Comparison of ENCODE assay signal across 10 cellular contexts in the genomic region with DNA sequence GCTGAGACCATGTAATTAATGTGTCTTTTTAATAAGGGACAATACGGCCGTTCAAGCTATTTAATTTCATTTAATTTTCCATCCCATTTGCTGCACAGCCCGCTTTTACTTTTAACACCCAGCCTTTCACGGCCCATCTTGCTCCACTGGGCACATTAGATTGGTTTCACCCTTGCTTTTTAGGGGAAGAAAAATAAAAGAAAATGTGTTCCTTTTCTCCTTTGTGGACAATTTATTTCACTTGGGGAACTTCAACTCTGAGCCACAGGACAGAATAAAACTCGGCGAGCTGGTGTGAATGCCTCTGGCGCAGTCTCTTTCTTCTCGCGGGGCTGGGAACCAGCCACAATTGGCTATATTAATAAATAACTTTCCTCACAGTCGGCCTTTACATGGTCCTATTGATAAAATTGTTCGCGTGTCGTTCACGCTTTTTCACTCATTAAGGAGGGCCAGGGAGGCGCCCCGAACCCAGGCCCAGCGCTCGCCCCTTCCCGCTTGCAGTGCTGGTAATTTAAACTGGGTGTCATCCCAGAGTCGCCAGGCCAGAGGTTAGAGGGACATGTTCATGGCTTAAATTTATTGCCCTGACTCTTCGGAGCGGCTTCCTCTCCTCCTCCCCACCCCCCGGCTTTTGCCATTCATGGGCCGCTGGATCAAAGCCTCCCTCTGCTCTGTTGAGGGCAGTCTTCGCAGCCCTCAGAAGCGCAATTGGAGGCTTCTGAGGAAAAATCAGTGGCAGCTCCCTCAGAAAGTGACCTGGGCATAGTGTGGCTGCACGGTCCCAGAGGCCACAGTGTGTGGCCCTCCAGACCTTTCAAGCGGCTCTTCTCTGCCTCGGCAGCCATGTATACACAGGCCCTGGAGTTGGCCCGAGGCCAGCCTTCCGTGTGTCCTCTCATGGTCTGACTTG. TPM values are rescaled to one million over a fixed set of nuclear protein-coding genes. Genes with fewer than 3 reads are reported as not detected.
A peak's percentile ranks its signal among the peaks of the same experiment; 100 is the strongest.
DNase-seq lines count a peak whose midpoint lies in the region; ATAC-seq, FAIRE-seq and TF ChIP-seq lines count a peak whose summit lies in the region.
"Had no signal": no experiment of that assay in that cellular context is flagged by ENCODE, and none has a peak within 500 bp of the region (broad histone marks: within the 10 kb centered on the region; RNA-seq: fewer than 3 reads in every experiment).

No MANE protein-coding gene starts in this region.

- no peak for TF ChIP-seq EP300 in suprapubic skin (IDR thresholded peaks at IDR 0.05)

- dilution Hi-C loops in keratinocyte (cut with MboI; ENCODE audit: extremely low pct_ligation_motif_present, low sequenced_read_pairs), result no loop called here

- ATAC-seq in left lobe of liver, result no peak
- ATAC-seq: PC-3 had no signal

- peaks cover 6% of the 10 kb centered on the region for H3K4me1 ChIP-seq in keratinocyte (ENCODE audit: control insufficient read depth, extremely low read depth, insufficient read depth, low read length)
- peaks cover 45% of the 10 kb centered on the region for H3K4me1 ChIP-seq in suprapubic skin

- no peaks in the 10 kb centered on the region for H3K79me2 ChIP-seq in keratinocyte (ENCODE audit: control insufficient read depth, insufficient read depth, low read length)

- TF ChIP-seq POLR2A in suprapubic skin (IDR thresholded peaks at IDR 0.05), result no peak

- H3K4me2 ChIP-seq in keratinocyte (ENCODE audit: control insufficient read depth, extremely low read depth, insufficient read depth, low read depth, low read length), result peak overlapping the region; percentile 57

- peak overlapping the region; percentile 52 for H3K27ac Mint-ChIP-seq in activated naive CD4-positive, alpha-beta T cell treated with anti-CD3 and anti-CD28 coated beads, Interleukin-2, amount 10 ng/mL, durations not matched to agents 7 days and 5 days
- peak overlapping the region; percentile 61 for H3K27ac Mint-ChIP-seq in activated T-helper 1 cell treated with anti-CD3 and anti-CD28 coated beads, Interleukin-12 subunit alpha, Interleukin-12 subunit beta, Interleukin-2, Interleukin-4 antibody, amounts not matched to agents 30 ng/mL and 10 ng/mL and 1 ng/mL, durations not matched to agents 14 hours and 24 hours and 36 hours

- TF ChIP-seq CTCF in keratinocyte (optimal IDR thresholded peaks at IDR 0.05 in 1 of 3, IDR thresholded peaks at IDR 0.05 in 1 of 3, conservative IDR thresholded peaks at IDR 0.05 in 1 of 3; ENCODE audit: extremely low read depth in 1 of 3, insufficient read depth in 2 of 3, low read length in 3 of 3), result no peak
- no peak for TF ChIP-seq CTCF in suprapubic skin (IDR thresholded peaks at IDR 0.05)

- 21% methylated on average over 23 of the region's 31 CpGs for WGBS in suprapubic skin

- H3K27me3 Mint-ChIP-seq in activated naive CD4-positive, alpha-beta T cell treated with anti-CD3 and anti-CD28 coated beads, Interleukin-2, amount 10 ng/mL, durations not matched to agents 7 days and 5 days, result peaks cover 97% of the 10 kb centered on the region
- H3K27me3 Mint-ChIP-seq in activated T-helper 1 cell treated with anti-CD3 and anti-CD28 coated beads, Interleukin-12 subunit alpha, Interleukin-12 subunit beta, Interleukin-2, Interleukin-4 antibody, amounts not matched to agents 30 ng/mL and 10 ng/mL and 1 ng/mL, durations not matched to agents 14 hours and 24 hours and 36 hours (ENCODE audit: insufficient read depth), result peaks cover 84% of the 10 kb centered on the region

- peaks cover 8% of the 10 kb centered on the region for H3K36me3 Mint-ChIP-seq in activated naive CD4-positive, alpha-beta T cell treated with anti-CD3 and anti-CD28 coated beads, Interleukin-2, amount 10 ng/mL, durations not matched to agents 7 days and 5 days
- H3K36me3 Mint-ChIP-seq in activated T-helper 1 cell treated with anti-CD3 and anti-CD28 coated beads, Interleukin-12 subunit alpha, Interleukin-12 subunit beta, Interleukin-2, Interleukin-4 antibody, amounts not matched to agents 30 ng/mL and 10 ng/mL and 1 ng/mL, durations not matched to agents 14 hours and 24 hours and 36 hours (ENCODE audit: low read depth), result peaks cover 6% of the 10 kb centered on the region

- CTCF ChIA-PET in activated naive CD4-positive, alpha-beta T cell treated with anti-CD3 and anti-CD28 coated beads, Interleukin-2, amount 10 ng/mL, durations not matched to agents 7 days and 5 days (lab: Charles Lee), result interaction anchor here (0.6 to 1.7 kb wide), 5 partner anchors 11 to 136 kb away, joined by 3 to 4 read pairs (median 3); no protein-coding TSS in a partner anchor

- intact Hi-C loops in activated T-helper 1 cell treated with anti-CD3 and anti-CD28 coated beads, Interleukin-12 subunit alpha, Interleukin-12 subunit beta, Interleukin-2, Interleukin-4 antibody, amounts not matched to agents 30 ng/mL and 10 ng/mL and 1 ng/mL, durations not matched to agents 14 hours and 24 hours and 36 hours (cut with micrococcal nuclease), result loop anchor here (1.0 kb wide), 1 partner anchor 10 kb away; no protein-coding TSS in a partner anchor

- no peak overlapping the region for H3K9ac ChIP-seq in keratinocyte (ENCODE audit: control insufficient read depth, extremely low read depth, insufficient read depth, low read length)

- H3K4me3 ChIP-seq in keratinocyte (ENCODE audit: control insufficient read depth in 2 of 3, extremely low read depth in 1 of 3, insufficient read depth in 2 of 3, low read depth in 1 of 3, low read length in 3 of 3), result no peak overlapping the region
- peak overlapping the region; percentile 46 for H3K4me3 ChIP-seq in suprapubic skin

- peak overlapping the region; percentile 21 for H3K4me3 Mint-ChIP-seq in activated naive CD4-positive, alpha-beta T cell treated with anti-CD3 and anti-CD28 coated beads, Interleukin-2, amount 10 ng/mL, durations not matched to agents 7 days and 5 days
- H3K4me3 Mint-ChIP-seq in activated T-helper 1 cell treated with anti-CD3 and anti-CD28 coated beads, Interleukin-12 subunit alpha, Interleukin-12 subunit beta, Interleukin-2, Interleukin-4 antibody, amounts not matched to agents 30 ng/mL and 10 ng/mL and 1 ng/mL, durations not matched to agents 14 hours and 24 hours and 36 hours, result no peak overlapping the region

- peaks cover 31% of the 10 kb centered on the region for H3K4me1 Mint-ChIP-seq in activated naive CD4-positive, alpha-beta T cell treated with anti-CD3 and anti-CD28 coated beads, Interleukin-2, amount 10 ng/mL, durations not matched to agents 7 days and 5 days
- H3K4me1 Mint-ChIP-seq in activated T-helper 1 cell treated with anti-CD3 and anti-CD28 coated beads, Interleukin-12 subunit alpha, Interleukin-12 subunit beta, Interleukin-2, Interleukin-4 antibody, amounts not matched to agents 30 ng/mL and 10 ng/mL and 1 ng/mL, durations not matched to agents 14 hours and 24 hours and 36 hours (ENCODE audit: low read depth), result peaks cover 38% of the 10 kb centered on the region

- no peaks in the 10 kb centered on the region for H3K9me1 ChIP-seq in keratinocyte (ENCODE audit: control insufficient read depth, extremely low read depth, insufficient read depth, low read length)

- H3K27ac ChIP-seq in keratinocyte (ENCODE audit: control insufficient read depth, insufficient read depth, low read length) (no peak overlapping the region), suprapubic skin (no peak overlapping the region)
- H3K27ac ChIP-seq: C4-2B had no signal

- DNase-seq in activated naive CD4-positive, alpha-beta T cell treated with anti-CD3 and anti-CD28 coated beads, Interleukin-2, amount 10 ng/mL, durations not matched to agents 7 days and 5 days, result no peak
- DNase-seq in activated naive CD4-positive, alpha-beta T cell treated with Interleukin-2 at 50 U/mL for 16 hours, result no peak
- no peak for DNase-seq in activated T-helper 1 cell treated with anti-CD3 and anti-CD28 coated beads, Interleukin-12 subunit alpha, Interleukin-12 subunit beta, Interleukin-2, Interleukin-4 antibody, amounts not matched to agents 30 ng/mL and 10 ng/mL and 1 ng/mL, durations not matched to agents 14 hours and 24 hours and 36 hours (ENCODE audit: low spot score)
- DNase-seq in keratinocyte (ENCODE audit: low read depth, low spot score) (no peak), suprapubic skin (ENCODE audit: low spot score in 2 of 2) (no peak), inferior parietal cortex (ENCODE audit: extremely low spot score) (no peak), left lobe of liver (ENCODE audit: low spot score) (no peak)
- DNase-seq in stimulated activated CD4-positive, alpha-beta T cell treated with anti-CD3 and anti-CD28 coated beads, Interleukin-4, amount 100 ng/mL, for 1 hour, result no peak
- DNase-seq: PC-3 had no signal

- H3K27me3 ChIP-seq in keratinocyte (ENCODE audit: control insufficient read depth, extremely low read depth, insufficient read depth, low read length) (peaks cover 97% of the 10 kb centered on the region), suprapubic skin (peaks cover 100% of the 10 kb centered on the region)

- no peak overlapping the region for H2AFZ ChIP-seq in keratinocyte (ENCODE audit: control insufficient read depth, low read length)

- peaks cover 4% of the 10 kb centered on the region for H4K20me1 ChIP-seq in keratinocyte (ENCODE audit: control insufficient read depth, extremely low read depth, insufficient read depth, low read length)

- no peaks in the 10 kb centered on the region for H3K9me3 ChIP-seq in keratinocyte (ENCODE audit: control insufficient read depth, low read depth, low read length)
- no peaks in the 10 kb centered on the region for H3K9me3 ChIP-seq in suprapubic skin

- no peak for FAIRE-seq in keratinocyte (lab: Jason Lieb, UNC)

- H3K36me3 ChIP-seq in keratinocyte (ENCODE audit: control insufficient read depth in 2 of 2, extremely low read depth in 1 of 2, insufficient read depth in 2 of 2, low read length in 2 of 2), result no peaks in the 10 kb centered on the region
- H3K36me3 ChIP-seq in suprapubic skin, result no peaks in the 10 kb centered on the region

- no peaks in the 10 kb centered on the region for H3K9me3 Mint-ChIP-seq in activated naive CD4-positive, alpha-beta T cell treated with anti-CD3 and anti-CD28 coated beads, Interleukin-2, amount 10 ng/mL, durations not matched to agents 7 days and 5 days
- peaks cover 7% of the 10 kb centered on the region for H3K9me3 Mint-ChIP-seq in activated T-helper 1 cell treated with anti-CD3 and anti-CD28 coated beads, Interleukin-12 subunit alpha, Interleukin-12 subunit beta, Interleukin-2, Interleukin-4 antibody, amounts not matched to agents 30 ng/mL and 10 ng/mL and 1 ng/mL, durations not matched to agents 14 hours and 24 hours and 36 hours

RNA-seq across cellular contexts. Expression of a gene that starts 2.2 kb away (rescaled TPM):
- 0.15 TPM in 1 of 2 replicates, not detected in the other for total RNA-seq in activated T-helper 1 cell treated with anti-CD3 and anti-CD28 coated beads, Interleukin-12 subunit alpha, Interleukin-12 subunit beta, Interleukin-2, Interleukin-4 antibody, amounts not matched to agents 30 ng/mL and 10 ng/mL and 1 ng/mL, durations not matched to agents 14 hours and 24 hours and 36 hours
- polyA plus RNA-seq in keratinocyte, result not detected in 3 replicates
- polyA plus RNA-seq in keratinocyte (2011; ENCODE audit: low read depth), result not detected
- polyA plus RNA-seq in keratinocyte (2011; cell fraction: cytosol; rRNA removed), result not detected in 2 replicates
- not detected in 2 replicates for polyA plus RNA-seq in keratinocyte (2011; cell fraction: nucleus; rRNA removed)
- not detected in 2 replicates for polyA plus RNA-seq in keratinocyte (2012; ENCODE audit: low replicate concordance)
- not detected in 3 replicates for polyA minus RNA-seq in keratinocyte
- not detected for polyA minus RNA-seq in keratinocyte (2011; cell fraction: cytosol; rRNA and poly(A)+ RNA removed)
- not detected in 2 replicates for polyA minus RNA-seq in keratinocyte (2011; cell fraction: nucleus; rRNA and poly(A)+ RNA removed)
- total RNA-seq in suprapubic skin, result not detected
- not detected for total RNA-seq in left lobe of liver
- total RNA-seq: PC-3 had no signal

RNA-seq across cellular contexts. Expression of a gene that starts 36.0 kb away (rescaled TPM):
- total RNA-seq in activated T-helper 1 cell treated with anti-CD3 and anti-CD28 coated beads, Interleukin-12 subunit alpha, Interleukin-12 subunit beta, Interleukin-2, Interleukin-4 antibody, amounts not matched to agents 30 ng/mL and 10 ng/mL and 1 ng/mL, durations not matched to agents 14 hours and 24 hours and 36 hours, result 51.3 and 54.0 TPM in 2 replicates
- polyA plus RNA-seq in keratinocyte, result 52.8 to 103 TPM (median 61.7 TPM) in 3 replicates
- 41.2 TPM for polyA plus RNA-seq in keratinocyte (2011; ENCODE audit: low read depth)
- polyA plus RNA-seq in keratinocyte (2011; cell fraction: cytosol; rRNA removed), result 46.0 and 90.5 TPM in 2 replicates
- 37.3 and 45.0 TPM in 2 replicates for polyA plus RNA-seq in keratinocyte (2011; cell fraction: nucleus; rRNA removed)
- 35.7 and 57.6 TPM in 2 replicates for polyA plus RNA-seq in keratinocyte (2012; ENCODE audit: low replicate concordance)
- polyA minus RNA-seq in keratinocyte, result 20.1 to 92.6 TPM (median 48.8 TPM) in 3 replicates
- 48.5 TPM for polyA minus RNA-seq in keratinocyte (2011; cell fraction: cytosol; rRNA and poly(A)+ RNA removed)
- polyA minus RNA-seq in keratinocyte (2011; cell fraction: nucleus; rRNA and poly(A)+ RNA removed), result 17.1 and 29.6 TPM in 2 replicates
- total RNA-seq in suprapubic skin (10 to 100 TPM; 38.4 to 63.4 (median 46.5) TPM), left lobe of liver (32.3 TPM)
